5 cellular contexts compared by ENCODE assay signal in the genomic region with DNA sequence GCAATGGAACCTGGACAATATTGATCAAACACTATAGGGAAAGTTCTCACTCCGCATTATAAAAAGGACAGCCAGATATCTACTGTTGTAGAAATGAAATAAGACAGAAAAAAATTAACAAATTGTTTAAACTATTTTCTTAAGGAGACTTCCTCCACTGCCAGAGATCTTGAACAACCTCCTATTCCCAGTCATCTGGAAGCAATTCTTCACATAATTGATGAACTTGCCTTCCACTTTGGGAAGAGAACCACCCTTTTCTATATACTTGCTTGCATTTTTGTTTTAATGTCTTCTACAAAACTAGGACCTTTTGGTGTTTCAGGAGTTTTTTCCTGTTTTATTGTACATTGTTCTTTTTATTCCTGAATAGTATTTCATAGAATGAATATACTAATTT.
"Had no signal": no experiment of that assay in that cellular context is flagged by ENCODE, and none has a peak within 500 bp of the region (broad histone marks: within the 10 kb centered on the region; RNA-seq: fewer than 3 reads in every experiment).

No MANE protein-coding gene starts in this region.

- DNase-seq: H9, HCEC 1CT, IMR-90 had no signal

- H3K4me3 ChIP-seq: GM23338, K562 had no signal
